Comparison of ENCODE assay signal across 26 cellular contexts in the genomic region with DNA sequence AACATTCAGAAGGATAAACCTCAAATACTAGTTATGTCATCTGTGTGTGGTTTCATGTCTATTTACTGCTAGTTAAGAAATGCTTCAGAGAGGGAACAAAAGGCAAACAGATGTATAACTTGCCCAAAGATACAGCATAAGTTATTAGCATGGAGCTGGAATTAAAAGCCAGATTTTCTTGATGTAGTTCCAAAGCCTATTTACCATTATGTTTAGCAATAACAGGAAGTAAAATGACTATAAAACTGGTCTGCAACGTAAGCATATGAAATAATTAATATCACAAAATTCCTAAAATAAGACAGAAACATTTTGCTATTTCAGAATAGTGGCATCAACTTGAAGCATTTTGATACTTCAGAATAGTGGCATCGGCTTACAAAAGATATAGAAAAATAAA.
"Had no signal": no experiment of that assay in that cellular context is flagged by ENCODE, and none has a peak within 500 bp of the region (broad histone marks: within the 10 kb centered on the region; RNA-seq: fewer than 3 reads in every experiment).

No MANE protein-coding gene starts in this region.

- H3K27ac Mint-ChIP-seq: dendritic cell treated with granulocyte-macrophage colony-stimulating factor and Interleukin-4, amounts not matched to agents 40 ng/mL and 50 ng/mL, for 4 days; effector memory CD8-positive, alpha-beta T cell; endodermal cell; naive thymus-derived CD4-positive, alpha-beta T cell had no signal

- H3K9me3 Mint-ChIP-seq: endodermal cell had no signal

- ATAC-seq: effector memory CD8-positive, alpha-beta T cell; esophagus mucosa; gastrocnemius medialis; heart right ventricle; left cardiac atrium; left lung; left ventricle myocardium superior; lower lobe of right lung; naive thymus-derived CD4-positive, alpha-beta T cell had no signal

- H3K27me3 ChIP-seq: colonic mucosa, esophagus squamous epithelium, gastrocnemius medialis, heart right ventricle, left lung had no signal

- H3K27ac ChIP-seq: colonic mucosa, epithelial cell of prostate, esophagus squamous epithelium, gastrocnemius medialis, heart right ventricle, left lung, lower lobe of right lung had no signal

- FAIRE-seq: islet of Langerhans, keratinocyte had no signal

- H3K4me1 ChIP-seq: colonic mucosa, esophagus squamous epithelium, gastrocnemius medialis, heart right ventricle, left lung, lower lobe of right lung had no signal

- H3K4me3 Mint-ChIP-seq: dendritic cell treated with granulocyte-macrophage colony-stimulating factor and Interleukin-4, amounts not matched to agents 40 ng/mL and 50 ng/mL, for 4 days; effector memory CD8-positive, alpha-beta T cell; endodermal cell; naive thymus-derived CD4-positive, alpha-beta T cell had no signal

- H3K4me1 Mint-ChIP-seq: endodermal cell; naive thymus-derived CD4-positive, alpha-beta T cell had no signal

- H3K36me3 Mint-ChIP-seq: naive thymus-derived CD4-positive, alpha-beta T cell had no signal

- DNase-seq: colonic mucosa; cortex of kidney; effector CD8-positive, alpha-beta T cell; effector memory CD8-positive, alpha-beta T cell; endodermal cell; erythroblast; esophagus squamous epithelium; foreskin fibroblast; foreskin melanocyte; gastrocnemius medialis; glutamatergic neuron; head of caudate nucleus; heart right ventricle; hippocampal formation; left cardiac atrium; left lung; left ventricle myocardium superior; lower lobe of right lung; mesenchymal stem cell; midbrain; naive thymus-derived CD4-positive, alpha-beta T cell had no signal

- H3K27me3 Mint-ChIP-seq: dendritic cell treated with granulocyte-macrophage colony-stimulating factor and Interleukin-4, amounts not matched to agents 40 ng/mL and 50 ng/mL, for 4 days; effector memory CD8-positive, alpha-beta T cell; naive thymus-derived CD4-positive, alpha-beta T cell had no signal

- H3K36me3 ChIP-seq: colonic mucosa, esophagus squamous epithelium, gastrocnemius medialis, heart right ventricle, left lung, lower lobe of right lung had no signal

- H3K9me3 ChIP-seq: colonic mucosa, gastrocnemius medialis, lower lobe of right lung had no signal

- H3K4me3 ChIP-seq: colonic mucosa, esophagus squamous epithelium, gastrocnemius medialis, heart right ventricle, left lung, lower lobe of right lung had no signal
